Comparison of ENCODE assay signal across 1 cellular context in the genomic region with DNA sequence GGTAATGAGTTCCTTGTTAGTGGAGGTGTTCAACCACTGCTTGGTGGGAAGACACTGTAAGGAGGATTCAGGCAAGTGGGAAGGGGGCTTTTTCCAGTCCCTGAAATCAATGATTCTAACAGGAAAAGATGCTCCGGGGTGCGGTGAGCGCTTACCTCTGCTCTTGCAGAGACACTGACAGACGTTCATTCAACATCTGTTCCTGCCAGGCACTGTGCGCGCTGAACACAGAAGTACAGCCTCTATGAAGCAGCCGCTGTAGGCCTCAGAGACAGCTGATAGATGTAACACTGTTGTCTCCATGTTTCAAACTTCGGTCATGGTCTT.
TF ChIP-seq lines count a peak whose summit lies in the region.

No MANE protein-coding gene starts in this region.

TF ChIP-seq in HepG2, 621 proteins besides CTCF, POLR2A, EP300 and RAD21:
- TF ChIP-seq KMT2B (CRISPR knock-in tag; IDR thresholded peaks at IDR 0.05) (no peak), SMARCE1 (IDR thresholded peaks at IDR 0.05; ENCODE audit: borderline replicate concordance) (no peak), TOPORS (CRISPR knock-in tag; IDR thresholded peaks at IDR 0.05) (no peak), MED1 (CRISPR knock-in tag; IDR thresholded peaks at IDR 0.05) (no peak), EED (CRISPR knock-in tag; IDR thresholded peaks at IDR 0.05) (no peak), SCMH1 (CRISPR knock-in tag; IDR thresholded peaks at IDR 0.05; ENCODE audit: borderline replicate concordance) (no peak)
- TF ChIP-seq, protein P1, sequence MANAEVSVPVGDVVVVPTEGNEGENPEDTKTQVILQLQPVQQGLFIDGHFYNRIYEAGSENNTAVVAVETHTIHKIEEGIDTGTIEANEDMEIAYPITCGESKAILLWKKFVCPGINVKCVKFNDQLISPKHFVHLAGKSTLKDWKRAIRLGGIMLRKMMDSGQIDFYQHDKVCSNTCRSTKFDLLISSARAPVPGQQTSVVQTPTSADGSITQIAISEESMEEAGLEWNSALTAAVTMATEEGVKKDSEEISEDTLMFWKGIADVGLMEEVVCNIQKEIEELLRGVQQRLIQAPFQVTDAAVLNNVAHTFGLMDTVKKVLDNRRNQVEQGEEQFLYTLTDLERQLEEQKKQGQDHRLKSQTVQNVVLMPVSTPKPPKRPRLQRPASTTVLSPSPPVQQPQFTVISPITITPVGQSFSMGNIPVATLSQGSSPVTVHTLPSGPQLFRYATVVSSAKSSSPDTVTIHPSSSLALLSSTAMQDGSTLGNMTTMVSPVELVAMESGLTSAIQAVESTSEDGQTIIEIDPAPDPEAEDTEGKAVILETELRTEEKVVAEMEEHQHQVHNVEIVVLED (CRISPR knock-in tag; IDR thresholded peaks at IDR 0.05; ENCODE audit: borderline replicate concordance) = no peak
- TF ChIP-seq, protein P2, sequence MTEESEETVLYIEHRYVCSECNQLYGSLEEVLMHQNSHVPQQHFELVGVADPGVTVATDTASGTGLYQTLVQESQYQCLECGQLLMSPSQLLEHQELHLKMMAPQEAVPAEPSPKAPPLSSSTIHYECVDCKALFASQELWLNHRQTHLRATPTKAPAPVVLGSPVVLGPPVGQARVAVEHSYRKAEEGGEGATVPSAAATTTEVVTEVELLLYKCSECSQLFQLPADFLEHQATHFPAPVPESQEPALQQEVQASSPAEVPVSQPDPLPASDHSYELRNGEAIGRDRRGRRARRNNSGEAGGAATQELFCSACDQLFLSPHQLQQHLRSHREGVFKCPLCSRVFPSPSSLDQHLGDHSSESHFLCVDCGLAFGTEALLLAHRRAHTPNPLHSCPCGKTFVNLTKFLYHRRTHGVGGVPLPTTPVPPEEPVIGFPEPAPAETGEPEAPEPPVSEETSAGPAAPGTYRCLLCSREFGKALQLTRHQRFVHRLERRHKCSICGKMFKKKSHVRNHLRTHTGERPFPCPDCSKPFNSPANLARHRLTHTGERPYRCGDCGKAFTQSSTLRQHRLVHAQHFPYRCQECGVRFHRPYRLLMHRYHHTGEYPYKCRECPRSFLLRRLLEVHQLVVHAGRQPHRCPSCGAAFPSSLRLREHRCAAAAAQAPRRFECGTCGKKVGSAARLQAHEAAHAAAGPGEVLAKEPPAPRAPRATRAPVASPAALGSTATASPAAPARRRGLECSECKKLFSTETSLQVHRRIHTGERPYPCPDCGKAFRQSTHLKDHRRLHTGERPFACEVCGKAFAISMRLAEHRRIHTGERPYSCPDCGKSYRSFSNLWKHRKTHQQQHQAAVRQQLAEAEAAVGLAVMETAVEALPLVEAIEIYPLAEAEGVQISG (CRISPR knock-in tag; IDR thresholded peaks at IDR 0.05) = no peak
- TF ChIP-seq, protein P3, sequence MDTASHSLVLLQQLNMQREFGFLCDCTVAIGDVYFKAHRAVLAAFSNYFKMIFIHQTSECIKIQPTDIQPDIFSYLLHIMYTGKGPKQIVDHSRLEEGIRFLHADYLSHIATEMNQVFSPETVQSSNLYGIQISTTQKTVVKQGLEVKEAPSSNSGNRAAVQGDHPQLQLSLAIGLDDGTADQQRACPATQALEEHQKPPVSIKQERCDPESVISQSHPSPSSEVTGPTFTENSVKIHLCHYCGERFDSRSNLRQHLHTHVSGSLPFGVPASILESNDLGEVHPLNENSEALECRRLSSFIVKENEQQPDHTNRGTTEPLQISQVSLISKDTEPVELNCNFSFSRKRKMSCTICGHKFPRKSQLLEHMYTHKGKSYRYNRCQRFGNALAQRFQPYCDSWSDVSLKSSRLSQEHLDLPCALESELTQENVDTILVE (CRISPR knock-in tag; IDR thresholded peaks at IDR 0.05) = no peak
- TF ChIP-seq, protein P4, sequence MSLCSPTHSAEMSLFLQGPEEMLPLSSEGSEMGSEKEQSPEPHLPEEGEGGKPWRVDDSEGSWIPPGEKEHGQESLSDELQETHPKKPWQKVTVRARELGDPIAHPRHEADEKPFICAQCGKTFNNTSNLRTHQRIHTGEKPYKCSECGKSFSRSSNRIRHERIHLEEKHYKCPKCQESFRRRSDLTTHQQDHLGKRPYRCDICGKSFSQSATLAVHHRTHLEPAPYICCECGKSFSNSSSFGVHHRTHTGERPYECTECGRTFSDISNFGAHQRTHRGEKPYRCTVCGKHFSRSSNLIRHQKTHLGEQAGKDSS (CRISPR knock-in tag; IDR thresholded peaks at IDR 0.05; ENCODE audit: borderline replicate concordance, low read depth) = no peak
- TF ChIP-seq, protein P5, sequence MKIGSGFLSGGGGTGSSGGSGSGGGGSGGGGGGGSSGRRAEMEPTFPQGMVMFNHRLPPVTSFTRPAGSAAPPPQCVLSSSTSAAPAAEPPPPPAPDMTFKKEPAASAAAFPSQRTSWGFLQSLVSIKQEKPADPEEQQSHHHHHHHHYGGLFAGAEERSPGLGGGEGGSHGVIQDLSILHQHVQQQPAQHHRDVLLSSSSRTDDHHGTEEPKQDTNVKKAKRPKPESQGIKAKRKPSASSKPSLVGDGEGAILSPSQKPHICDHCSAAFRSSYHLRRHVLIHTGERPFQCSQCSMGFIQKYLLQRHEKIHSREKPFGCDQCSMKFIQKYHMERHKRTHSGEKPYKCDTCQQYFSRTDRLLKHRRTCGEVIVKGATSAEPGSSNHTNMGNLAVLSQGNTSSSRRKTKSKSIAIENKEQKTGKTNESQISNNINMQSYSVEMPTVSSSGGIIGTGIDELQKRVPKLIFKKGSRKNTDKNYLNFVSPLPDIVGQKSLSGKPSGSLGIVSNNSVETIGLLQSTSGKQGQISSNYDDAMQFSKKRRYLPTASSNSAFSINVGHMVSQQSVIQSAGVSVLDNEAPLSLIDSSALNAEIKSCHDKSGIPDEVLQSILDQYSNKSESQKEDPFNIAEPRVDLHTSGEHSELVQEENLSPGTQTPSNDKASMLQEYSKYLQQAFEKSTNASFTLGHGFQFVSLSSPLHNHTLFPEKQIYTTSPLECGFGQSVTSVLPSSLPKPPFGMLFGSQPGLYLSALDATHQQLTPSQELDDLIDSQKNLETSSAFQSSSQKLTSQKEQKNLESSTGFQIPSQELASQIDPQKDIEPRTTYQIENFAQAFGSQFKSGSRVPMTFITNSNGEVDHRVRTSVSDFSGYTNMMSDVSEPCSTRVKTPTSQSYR (CRISPR knock-in tag; IDR thresholded peaks at IDR 0.05; ENCODE audit: borderline replicate concordance) = no peak
- TF ChIP-seq, protein P6, sequence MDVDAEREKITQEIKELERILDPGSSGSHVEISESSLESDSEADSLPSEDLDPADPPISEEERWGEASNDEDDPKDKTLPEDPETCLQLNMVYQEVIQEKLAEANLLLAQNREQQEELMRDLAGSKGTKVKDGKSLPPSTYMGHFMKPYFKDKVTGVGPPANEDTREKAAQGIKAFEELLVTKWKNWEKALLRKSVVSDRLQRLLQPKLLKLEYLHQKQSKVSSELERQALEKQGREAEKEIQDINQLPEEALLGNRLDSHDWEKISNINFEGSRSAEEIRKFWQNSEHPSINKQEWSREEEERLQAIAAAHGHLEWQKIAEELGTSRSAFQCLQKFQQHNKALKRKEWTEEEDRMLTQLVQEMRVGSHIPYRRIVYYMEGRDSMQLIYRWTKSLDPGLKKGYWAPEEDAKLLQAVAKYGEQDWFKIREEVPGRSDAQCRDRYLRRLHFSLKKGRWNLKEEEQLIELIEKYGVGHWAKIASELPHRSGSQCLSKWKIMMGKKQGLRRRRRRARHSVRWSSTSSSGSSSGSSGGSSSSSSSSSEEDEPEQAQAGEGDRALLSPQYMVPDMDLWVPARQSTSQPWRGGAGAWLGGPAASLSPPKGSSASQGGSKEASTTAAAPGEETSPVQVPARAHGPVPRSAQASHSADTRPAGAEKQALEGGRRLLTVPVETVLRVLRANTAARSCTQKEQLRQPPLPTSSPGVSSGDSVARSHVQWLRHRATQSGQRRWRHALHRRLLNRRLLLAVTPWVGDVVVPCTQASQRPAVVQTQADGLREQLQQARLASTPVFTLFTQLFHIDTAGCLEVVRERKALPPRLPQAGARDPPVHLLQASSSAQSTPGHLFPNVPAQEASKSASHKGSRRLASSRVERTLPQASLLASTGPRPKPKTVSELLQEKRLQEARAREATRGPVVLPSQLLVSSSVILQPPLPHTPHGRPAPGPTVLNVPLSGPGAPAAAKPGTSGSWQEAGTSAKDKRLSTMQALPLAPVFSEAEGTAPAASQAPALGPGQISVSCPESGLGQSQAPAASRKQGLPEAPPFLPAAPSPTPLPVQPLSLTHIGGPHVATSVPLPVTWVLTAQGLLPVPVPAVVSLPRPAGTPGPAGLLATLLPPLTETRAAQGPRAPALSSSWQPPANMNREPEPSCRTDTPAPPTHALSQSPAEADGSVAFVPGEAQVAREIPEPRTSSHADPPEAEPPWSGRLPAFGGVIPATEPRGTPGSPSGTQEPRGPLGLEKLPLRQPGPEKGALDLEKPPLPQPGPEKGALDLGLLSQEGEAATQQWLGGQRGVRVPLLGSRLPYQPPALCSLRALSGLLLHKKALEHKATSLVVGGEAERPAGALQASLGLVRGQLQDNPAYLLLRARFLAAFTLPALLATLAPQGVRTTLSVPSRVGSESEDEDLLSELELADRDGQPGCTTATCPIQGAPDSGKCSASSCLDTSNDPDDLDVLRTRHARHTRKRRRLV (CRISPR knock-in tag; IDR thresholded peaks at IDR 0.05) = no peak
